Comparison of ENCODE assay signal across 12 cellular contexts in the genomic region with DNA sequence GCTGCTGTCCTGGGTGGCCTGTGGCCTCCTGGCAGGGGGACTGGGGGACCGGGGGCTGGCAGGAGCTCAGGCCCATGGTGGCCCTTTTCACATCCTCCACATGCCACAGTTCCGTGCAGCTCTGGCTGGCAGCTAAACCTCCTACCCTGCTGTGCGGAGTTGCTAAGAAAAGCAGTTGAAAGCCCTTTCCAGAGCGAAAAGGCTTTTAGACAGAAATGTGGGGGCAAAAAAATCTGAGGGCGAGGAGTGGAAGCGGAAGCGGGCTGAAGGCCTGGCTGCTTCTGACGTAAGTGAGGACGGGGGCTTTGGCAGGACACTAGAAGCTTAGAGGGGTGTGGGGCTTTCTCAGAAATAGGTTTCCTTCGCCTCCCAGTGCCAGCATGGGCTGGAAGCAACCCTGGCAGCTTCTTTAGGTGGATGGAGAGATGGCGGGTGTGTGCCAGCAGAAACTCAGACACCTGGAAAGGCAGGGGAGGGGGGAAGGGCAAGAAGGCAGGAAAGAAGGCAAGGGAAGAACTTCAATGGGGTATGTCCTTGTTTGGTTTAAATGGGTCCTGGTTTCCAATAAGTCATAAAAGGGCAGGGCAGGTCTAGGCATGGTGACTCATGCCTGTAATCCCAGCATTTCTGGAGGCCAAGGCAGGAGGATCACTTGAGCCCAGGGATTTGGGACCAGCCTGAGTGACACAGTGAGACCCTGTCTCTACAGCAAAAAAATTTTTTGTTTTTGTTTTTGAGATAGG. TPM values are rescaled to one million over a fixed set of nuclear protein-coding genes. Genes with fewer than 3 reads are reported as not detected.
DNase-seq lines count a peak whose midpoint lies in the region; ATAC-seq and TF ChIP-seq lines count a peak whose summit lies in the region.
"Had no signal": no experiment of that assay in that cellular context is flagged by ENCODE, and none has a peak within 500 bp of the region (broad histone marks: within the 10 kb centered on the region; RNA-seq: fewer than 3 reads in every experiment).

No MANE protein-coding gene starts in this region.

- H3K27ac ChIP-seq in caudate nucleus (ENCODE audit: low read depth, low read length): peak overlapping the region; percentile 42

- peaks cover 44% of the 10 kb centered on the region for H3K4me1 Mint-ChIP-seq in neural crest cell

- TF ChIP-seq CTCF in NB4 (IDR thresholded peaks at IDR 0.05; ENCODE audit: low read depth, low read length) (no peak), neural crest cell (conservative IDR thresholded peaks at IDR 0.05) (no peak)

- H3K27me3 Mint-ChIP-seq in neural crest cell (ENCODE audit: low read depth): peaks cover 40% of the 10 kb centered on the region

- H3K4me3 ChIP-seq in NB4 (ENCODE audit: low read depth, low read length): no peak overlapping the region

- no peaks in the 10 kb centered on the region for H3K9me3 Mint-ChIP-seq in neural crest cell

- peak overlapping the region; percentile 4 for H3K4me3 Mint-ChIP-seq in neural crest cell

- H3K36me3 Mint-ChIP-seq in neural crest cell (ENCODE audit: low read depth): no peaks in the 10 kb centered on the region

- no peak overlapping the region for H3K27ac Mint-ChIP-seq in neural crest cell (ENCODE audit: unreplicated experiment)

- in situ Hi-C loops in G401 (cut with HindIII; ENCODE audit: low sequenced_read_pairs): no loop called here

- no peak for TF ChIP-seq POLR2A in NB4 (IDR thresholded peaks at IDR 0.05; ENCODE audit: extremely low read depth, insufficient read length)

- no peak for ATAC-seq in HG03095 (IDR thresholded peaks at IDR 0.05; ENCODE audit: unreplicated experiment)
- ATAC-seq in HG03342 (IDR thresholded peaks at IDR 0.05; ENCODE audit: unreplicated experiment): no peak
- no peak for ATAC-seq in HG02885 (IDR thresholded peaks at IDR 0.05; ENCODE audit: poor library complexity, unreplicated experiment)
- ATAC-seq: Right ventricle myocardium inferior, sciatic nerve had no signal

- DNase-seq in G401 (ENCODE audit: low spot score) (peak; percentile 39), NB4 (ENCODE audit: low read depth) (peak; percentile 77), caudate nucleus (lab: John Stamatoyannopoulos, UW) (peak in 36 of 61 donors; percentile 18 to 82 (median 38)), neural crest cell (ENCODE audit: low read depth, low spot score) (no peak)
- DNase-seq: activated CD4-positive, alpha-beta T cell treated with anti-CD3 and anti-CD28 coated beads for 4 hours; NCI-H345 had no signal

RNA-seq across cellular contexts. Expression of a gene that starts 11.2 kb away (rescaled TPM):
- total RNA-seq in G401 (2014; rRNA removed; shearing (Covaris generic)): 66.2 and 68.4 TPM in 2 replicates
- 54.4 and 60.1 TPM in 2 replicates for total RNA-seq in neural crest cell

RNA-seq across cellular contexts. Expression of a gene that starts 45.4 kb away (rescaled TPM):
- total RNA-seq in G401 (2014; rRNA removed; shearing (Covaris generic)): 612 and 634 TPM in 2 replicates
- 781 and 821 TPM in 2 replicates for total RNA-seq in neural crest cell

RNA-seq across cellular contexts. Expression of a gene that starts 55.5 kb away (rescaled TPM):
- 0.55 and 5.2 TPM in 2 replicates for total RNA-seq in G401 (2014; rRNA removed; shearing (Covaris generic))
- total RNA-seq in neural crest cell: 0.37 and 0.39 TPM in 2 replicates
- total RNA-seq: mesenteric fat pad, Right ventricle myocardium inferior, sciatic nerve had no signal

RNA-seq across cellular contexts. Expression of a gene that starts 58.6 kb away (rescaled TPM):
- 2.4 and 7.2 TPM in 2 replicates for total RNA-seq in G401 (2014; rRNA removed; shearing (Covaris generic))
- total RNA-seq in neural crest cell: 0.71 and 0.75 TPM in 2 replicates
